ENCODE assay signal across 8 cellular contexts in genomic region chr17:40818733-40819527, GRCh38. TPM values are rescaled to one million over a fixed set of nuclear protein-coding genes. Genes with fewer than 3 reads are reported as not detected.
DNase-seq lines count a peak whose midpoint lies in the region; ATAC-seq, FAIRE-seq and TF ChIP-seq lines count a peak whose summit lies in the region.

No MANE protein-coding gene starts in this region.

- ATAC-seq in GM18502 (IDR thresholded peaks at IDR 0.05; ENCODE audit: poor library complexity, unreplicated experiment) = peak; percentile 76
- ATAC-seq in HG02981 (IDR thresholded peaks at IDR 0.05; ENCODE audit: unreplicated experiment) = peak; percentile 84
- ATAC-seq in GM18858 (IDR thresholded peaks at IDR 0.05; ENCODE audit: unreplicated experiment) = no peak

- peak overlapping the region; percentile 76 to 81 for H3K4me3 ChIP-seq in small intestine (ENCODE audit: low read depth in 1 of 2, low read length in 2 of 2)

- peaks cover 0 to 7% of the 10 kb centered on the region in 2 donors for H3K36me3 ChIP-seq in small intestine (ENCODE audit: control insufficient read depth in 2 of 2, insufficient read depth in 2 of 2, low read length in 2 of 2)

- FAIRE-seq in small intestine (lab: Jason Lieb, UNC) = no peak

- WGBS in small intestine, 3 donors = 1 to 2% (median 2%) methylated on average over 61 to 73 of the region's 73 CpGs

- no peaks in the 10 kb centered on the region for H3K9me3 ChIP-seq in small intestine (ENCODE audit: control insufficient read depth, low read depth)

- in situ Hi-C loops in T47D (cut with HindIII; ENCODE audit: low pct_unique_long_range_greater_than_20kb, low sequenced_read_pairs) = no loop called here

- H3K4me1 ChIP-seq in small intestine (ENCODE audit: control insufficient read depth in 2 of 2, insufficient read depth in 1 of 2, low read depth in 1 of 2, low read length in 1 of 2) = peaks cover 0 to 7% of the 10 kb centered on the region in 2 donors

- H3K27ac ChIP-seq in VCaP (peak overlapping the region; percentile 79), small intestine (ENCODE audit: low read depth in 1 of 2, low read length in 1 of 2) (peak overlapping the region; percentile 88 to 94)

- TF ChIP-seq CTCF in VCaP (conservative IDR thresholded peaks at IDR 0.05) = no peak

- DNase-seq in NCI-H2171 (lab: John Stamatoyannopoulos, UW) (peak; percentile 71), T47D (ENCODE audit: low read depth in 1 of 2, low spot score in 1 of 2) (peak; percentile 62 to 86), iPS-NIHi7 (ENCODE audit: extremely low spot score) (peak; percentile 81), small intestine (peak; percentile 78)

- no peaks in the 10 kb centered on the region for H3K27me3 ChIP-seq in small intestine (ENCODE audit: control insufficient read depth in 2 of 2, insufficient read depth in 2 of 2, low read length in 2 of 2)

RNA-seq across cellular contexts. Expression of gene KRT10, which starts 3.5 kb away (rescaled TPM):
- 10 to 100 TPM; 18.7 to 51.3 (median 36.9) TPM for polyA plus RNA-seq in small intestine

RNA-seq across cellular contexts. Expression of gene KRT28, which starts 19.2 kb away (rescaled TPM):
- not detected for polyA plus RNA-seq in small intestine

RNA-seq across cellular contexts. Expression of gene KRT27, which starts 36.6 kb away (rescaled TPM):
- polyA plus RNA-seq in small intestine = under 1 TPM in 1 of 3 donors, not detected in 2; 0.03 TPM

RNA-seq across cellular contexts. Expression of gene KRT26, which starts 46.9 kb away (rescaled TPM):
- polyA plus RNA-seq in small intestine = not detected

RNA-seq across cellular contexts. Expression of gene KRT12, which starts 48.1 kb away (rescaled TPM):
- polyA plus RNA-seq in small intestine = 1 to 10 TPM in 2 of 3 donors, under 1 TPM in 1; 0.33 to 9.2 (median 5.9) TPM
